17 cellular contexts compared by ENCODE assay signal in the genomic region with DNA sequence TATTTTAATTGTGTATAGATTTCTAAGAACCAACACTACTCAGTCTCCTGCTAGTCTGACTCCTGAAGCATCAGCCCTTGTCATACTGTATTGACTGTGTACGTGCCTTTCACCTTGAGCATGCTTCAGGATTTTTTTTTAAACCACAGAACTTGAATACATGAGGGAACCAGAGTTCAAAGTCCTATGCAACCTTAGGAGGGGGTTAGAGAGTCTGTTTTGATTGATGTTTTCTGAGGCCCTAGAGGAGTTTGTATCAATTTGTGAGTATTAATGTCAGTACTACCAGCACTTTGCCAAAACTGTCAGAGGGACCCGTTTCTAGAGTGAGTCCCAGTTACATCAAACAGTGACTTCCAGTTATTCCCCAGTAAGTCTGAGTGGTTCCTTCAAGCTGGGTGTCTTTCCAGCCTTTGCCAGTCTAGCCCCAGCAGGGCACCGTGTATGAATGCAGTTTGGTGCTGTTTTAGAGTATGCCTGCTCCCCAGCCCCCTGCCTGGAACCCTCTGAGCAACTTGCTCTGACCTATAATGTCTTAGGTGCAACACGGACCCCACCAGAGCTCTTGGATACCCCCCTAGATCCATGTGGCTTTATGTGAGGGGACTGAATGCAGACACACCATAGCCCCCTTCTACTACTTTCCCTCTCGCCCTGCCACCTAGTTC. TPM values are rescaled to one million over a fixed set of nuclear protein-coding genes. Genes with fewer than 3 reads are reported as not detected.
DNase-seq lines count a peak whose midpoint lies in the region; ATAC-seq and TF ChIP-seq lines count a peak whose summit lies in the region.
"Had no signal": no experiment of that assay in that cellular context is flagged by ENCODE, and none has a peak within 500 bp of the region (broad histone marks: within the 10 kb centered on the region; RNA-seq: fewer than 3 reads in every experiment).

No MANE protein-coding gene starts in this region.

- BruUV-seq in OCI-LY7 (replicated peaks; lab: Mats Ljungman, UMichigan) = TSS peak; percentile 59

- H3K27me3 Mint-ChIP-seq in CD4-positive, alpha-beta T cell = no peaks in the 10 kb centered on the region
- H3K27me3 Mint-ChIP-seq in chondrocyte (ENCODE audit: low read depth) (no peaks in the 10 kb centered on the region), naive B cell (no peaks in the 10 kb centered on the region)

- no peak for TF ChIP-seq CTCF in CD4-positive, alpha-beta T cell (IDR thresholded peaks at IDR 0.05)
- TF ChIP-seq CTCF in OCI-LY7 (conservative IDR thresholded peaks at IDR 0.05; ENCODE audit: low read length) = no peak
- no peak for TF ChIP-seq CTCF in chondrocyte (IDR thresholded peaks at IDR 0.05)

- H3K4me2 ChIP-seq in OCI-LY7 (ENCODE audit: low read length) = no peak overlapping the region

- H3K79me2 ChIP-seq in OCI-LY7 (ENCODE audit: insufficient read depth, low read depth, low read length) = no peaks in the 10 kb centered on the region
- H3K79me2 ChIP-seq: parathyroid adenoma had no signal

- no peaks in the 10 kb centered on the region for H3K9me2 ChIP-seq in OCI-LY7 (ENCODE audit: insufficient read depth, low read length)

- in situ Hi-C loops in ACHN (cut with HindIII; ENCODE audit: low pct_ligation_motif_present, low pct_unique_long_range_greater_than_20kb, low sequenced_read_pairs) = no loop called here

- H3K27me3 ChIP-seq in CD4-positive, alpha-beta T cell (ENCODE audit: control insufficient read depth, insufficient read depth, low read length) = no peaks in the 10 kb centered on the region
- H3K27me3 ChIP-seq: spleen had no signal

- H4K20me1 ChIP-seq in OCI-LY7 (ENCODE audit: insufficient read depth, low read length) = no peaks in the 10 kb centered on the region

- no peaks in the 10 kb centered on the region for H3K9me3 ChIP-seq in CD4-positive, alpha-beta T cell (ENCODE audit: control insufficient read depth, low read length)
- H3K9me3 ChIP-seq in OCI-LY7 (ENCODE audit: low read length) = no peaks in the 10 kb centered on the region
- H3K9me3 ChIP-seq: HAP-1, spleen had no signal

- peaks cover 39% of the 10 kb centered on the region for H3K36me3 Mint-ChIP-seq in CD4-positive, alpha-beta T cell (ENCODE audit: low read depth)
- peaks cover 14% of the 10 kb centered on the region for H3K36me3 Mint-ChIP-seq in chondrocyte (ENCODE audit: low read depth)
- H3K36me3 Mint-ChIP-seq in naive B cell = peaks cover 7 to 23% of the 10 kb centered on the region in 2 donors

- H3K4me1 Mint-ChIP-seq in CD4-positive, alpha-beta T cell (ENCODE audit: low read depth) = peaks cover 21% of the 10 kb centered on the region
- peaks cover 46% of the 10 kb centered on the region for H3K4me1 Mint-ChIP-seq in chondrocyte (ENCODE audit: low read depth)
- H3K4me1 Mint-ChIP-seq in naive B cell = peaks cover 17 to 23% (median 17%) of the 10 kb centered on the region in 3 donors

- CTCF ChIA-PET in CD4-positive, alpha-beta T cell (lab: Charles Lee) = interaction anchor here (1.3 kb wide), 1 partner anchor 8 kb away, joined by 3 read pairs; a partner anchor contains a TSS
- CTCF ChIA-PET in OCI-LY7 (lab: Charles Lee; ENCODE audit: unreplicated experiment) = no interaction called here

- no peak overlapping the region for H3K27ac ChIP-seq in CD4-positive, alpha-beta T cell (ENCODE audit: low read depth, low read length)
- no peak overlapping the region for H3K27ac ChIP-seq in OCI-LY7 (ENCODE audit: low read depth, low read length, poor library complexity, severe bottlenecking)
- H3K27ac ChIP-seq: coronary artery, parathyroid adenoma, spleen, VCaP had no signal

- no peak for ATAC-seq in CD4-positive, alpha-beta T cell (ENCODE audit: poor library complexity)
- ATAC-seq in naive B cell (ENCODE audit: low read depth in 2 of 2) (no peak), HG03520 (IDR thresholded peaks at IDR 0.05; ENCODE audit: unreplicated experiment) (no peak)

- H3K27ac Mint-ChIP-seq in CD4-positive, alpha-beta T cell = peak overlapping the region; percentile 94
- H3K27ac Mint-ChIP-seq in chondrocyte (ENCODE audit: unreplicated experiment) (peak overlapping the region; percentile 95), naive B cell (peak overlapping the region in 4 of 6 donors; percentile 11 to 81 (median 42))

- H3K4me3 ChIP-seq in OCI-LY7 (ENCODE audit: low read depth, low read length, poor library complexity, severe bottlenecking) = no peak overlapping the region
- H3K4me3 ChIP-seq: coronary artery, HAP-1, spleen had no signal

- H3K36me3 ChIP-seq in OCI-LY7 (ENCODE audit: insufficient read depth, low read length) = 0 out of 2 replicates have a peak, but pooled peaks cover 4% of the 10 kb centered on the region

- peak overlapping the region; percentile 95 for H3K4me3 Mint-ChIP-seq in CD4-positive, alpha-beta T cell
- H3K4me3 Mint-ChIP-seq in chondrocyte (ENCODE audit: unreplicated experiment) = no peak overlapping the region
- H3K4me3 Mint-ChIP-seq in naive B cell = peak overlapping the region in 1 of 8 donors; percentile 85
- H3K4me3 Mint-ChIP-seq: immature natural killer cell had no signal

- POLR2A ChIA-PET in CD4-positive, alpha-beta T cell (lab: Charles Lee) = no interaction called here
- POLR2A ChIA-PET in OCI-LY7 (lab: Charles Lee) = interaction anchor here (1.5 kb wide), 1 partner anchor 43 kb away, joined by 4 read pairs; no protein-coding TSS in a partner anchor

- intact Hi-C loops in CD4-positive, alpha-beta T cell (cut with DNase I, micrococcal nuclease) = no loop called here
- intact Hi-C loops in OCI-LY7 (cut with micrococcal nuclease; ENCODE audit: unreplicated experiment) = no loop called here

- peaks cover 6% of the 10 kb centered on the region for H3K4me1 ChIP-seq in OCI-LY7 (ENCODE audit: insufficient read depth, low read length, poor library complexity, severe bottlenecking)

- DNase-seq in CD4-positive, alpha-beta T cell = no peak
- DNase-seq in OCI-LY7 (ENCODE audit: low spot score) = no peak
- DNase-seq in chondrocyte (ENCODE audit: low spot score) = no peak
- DNase-seq in naive B cell = no peak
- DNase-seq in NCI-H146 treated with DMSO at 0.1 percent for 48 hours (lab: John Stamatoyannopoulos, UW; ENCODE audit: unreplicated experiment) = no peak
- no peak for DNase-seq in NCI-H2227 treated with DMSO at 0.1 percent for 48 hours (lab: John Stamatoyannopoulos, UW)
- DNase-seq in ACHN = no peak
- DNase-seq: activated effector memory CD4-positive, alpha-beta T cell treated with Interleukin-2 at 50 U/mL for 16 hours; immature natural killer cell; midbrain; NCI-H510A; spleen had no signal

- H3K9me3 Mint-ChIP-seq in CD4-positive, alpha-beta T cell = no peaks in the 10 kb centered on the region
- H3K9me3 Mint-ChIP-seq in chondrocyte (ENCODE audit: low read depth) (no peaks in the 10 kb centered on the region), naive B cell (no peaks in the 10 kb centered on the region)
- H3K9me3 Mint-ChIP-seq: immature natural killer cell had no signal

- no peak overlapping the region for H2AFZ ChIP-seq in OCI-LY7 (ENCODE audit: low read length)
- H2AFZ ChIP-seq: parathyroid adenoma had no signal

RNA-seq across cellular contexts. Expression of a gene that starts 8.5 kb away (rescaled TPM):
- total RNA-seq in CD4-positive, alpha-beta T cell = 10 to 100 TPM; 65.8 to 72.7 TPM
- 0.73 and 0.82 TPM in 2 replicates for total RNA-seq in OCI-LY7 (2014; rRNA removed; shearing (Covaris generic))
- total RNA-seq in OCI-LY7 (2022) (6.4 and 7.9 TPM in 2 replicates), chondrocyte (31.7 to 59.8 TPM (median 58.7 TPM) in 3 replicates)
- 1 to 10 TPM in 4 of 6 donors, under 1 TPM in 2; 0.57 to 1.7 (median 1.2) TPM for polyA plus RNA-seq in naive B cell (ENCODE audit: low read depth in 6 of 6)

RNA-seq across cellular contexts. Expression of a gene that starts 35.8 kb away (rescaled TPM):
- total RNA-seq in CD4-positive, alpha-beta T cell = 1 to 10 TPM; 4.6 to 5.5 TPM
- 14.5 and 16.6 TPM in 2 replicates for total RNA-seq in OCI-LY7 (2014; rRNA removed; shearing (Covaris generic))
- total RNA-seq in OCI-LY7 (2022) (27.7 and 27.9 TPM in 2 replicates), chondrocyte (19.8 to 21.2 TPM (median 20.4 TPM) in 3 replicates)
- 10 to 100 TPM; 14.4 to 24.3 (median 22.5) TPM for polyA plus RNA-seq in naive B cell (ENCODE audit: low read depth in 6 of 6)

Comparison
In these comparisons a context has a peak if more than half of its experiments do, and no peak if none do; other contexts are left out.
1. H3K27ac Mint-ChIP-seq: peak in every context shown above with its lines; median percentile 95 in chondrocyte; 94 in CD4-positive, alpha-beta T cell; 42 in naive B cell.